1 cellular context compared by ENCODE assay signal in genomic region chr1:223678841-223679240, GRCh38.
TF ChIP-seq lines count a peak whose summit lies in the region.

No MANE protein-coding gene starts in this region.

TF ChIP-seq in K562, 482 proteins besides CTCF, POLR2A, EP300 and RAD21 (continued from another document and continues in another):
- TF ChIP-seq RBM25 (IDR thresholded peaks at IDR 0.05; ENCODE audit: low read depth, low read length, severe bottlenecking), result peak; percentile 44
- TF ChIP-seq MTA1 (IDR thresholded peaks at IDR 0.05; ENCODE audit: borderline replicate concordance), result no peak
- 0 out of 2 replicates have a peak, but pooled peaks have one; percentile 27 for TF ChIP-seq PYGO2 (tag; IDR thresholded peaks at IDR 0.05)
- TF ChIP-seq ARNT (IDR thresholded peaks at IDR 0.05), result no peak; a peak in 1 of 4 replicates
- TF ChIP-seq, protein P1, sequence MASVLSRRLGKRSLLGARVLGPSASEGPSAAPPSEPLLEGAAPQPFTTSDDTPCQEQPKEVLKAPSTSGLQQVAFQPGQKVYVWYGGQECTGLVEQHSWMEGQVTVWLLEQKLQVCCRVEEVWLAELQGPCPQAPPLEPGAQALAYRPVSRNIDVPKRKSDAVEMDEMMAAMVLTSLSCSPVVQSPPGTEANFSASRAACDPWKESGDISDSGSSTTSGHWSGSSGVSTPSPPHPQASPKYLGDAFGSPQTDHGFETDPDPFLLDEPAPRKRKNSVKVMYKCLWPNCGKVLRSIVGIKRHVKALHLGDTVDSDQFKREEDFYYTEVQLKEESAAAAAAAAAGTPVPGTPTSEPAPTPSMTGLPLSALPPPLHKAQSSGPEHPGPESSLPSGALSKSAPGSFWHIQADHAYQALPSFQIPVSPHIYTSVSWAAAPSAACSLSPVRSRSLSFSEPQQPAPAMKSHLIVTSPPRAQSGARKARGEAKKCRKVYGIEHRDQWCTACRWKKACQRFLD (CRISPR knock-in tag; IDR thresholded peaks at IDR 0.05), result peak; percentile 95
- TF ChIP-seq TARDBP (IDR thresholded peaks at IDR 0.05), result no peak
- TF ChIP-seq KHSRP (IDR thresholded peaks at IDR 0.05), result no peak
- TF ChIP-seq ZNF121 (CRISPR knock-in tag; conservative IDR thresholded peaks at IDR 0.05), result no peak
- TF ChIP-seq HNRNPLL (IDR thresholded peaks at IDR 0.05; ENCODE audit: low read depth, low read length, poor library complexity, severe bottlenecking), result no peak
- TF ChIP-seq DEAF1 (CRISPR knock-in tag; IDR thresholded peaks at IDR 0.05), result no peak
- TF ChIP-seq ZNF184 (CRISPR knock-in tag; IDR thresholded peaks at IDR 0.05), result no peak
- TF ChIP-seq, protein P2, sequence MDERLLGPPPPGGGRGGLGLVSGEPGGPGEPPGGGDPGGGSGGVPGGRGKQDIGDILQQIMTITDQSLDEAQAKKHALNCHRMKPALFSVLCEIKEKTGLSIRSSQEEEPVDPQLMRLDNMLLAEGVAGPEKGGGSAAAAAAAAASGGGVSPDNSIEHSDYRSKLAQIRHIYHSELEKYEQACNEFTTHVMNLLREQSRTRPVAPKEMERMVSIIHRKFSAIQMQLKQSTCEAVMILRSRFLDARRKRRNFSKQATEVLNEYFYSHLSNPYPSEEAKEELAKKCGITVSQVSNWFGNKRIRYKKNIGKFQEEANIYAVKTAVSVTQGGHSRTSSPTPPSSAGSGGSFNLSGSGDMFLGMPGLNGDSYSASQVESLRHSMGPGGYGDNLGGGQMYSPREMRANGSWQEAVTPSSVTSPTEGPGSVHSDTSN (CRISPR knock-in tag; IDR thresholded peaks at IDR 0.05; ENCODE audit: low read depth), result no peak
- TF ChIP-seq, protein P2 (tag; conservative IDR thresholded peaks at IDR 0.05; ENCODE audit: low read depth), result no peak
- peak; percentile 76 for TF ChIP-seq MTA2 (IDR thresholded peaks at IDR 0.05; ENCODE audit: low read depth)
- no peak for TF ChIP-seq FOS (IDR thresholded peaks at IDR 0.05; ENCODE audit: extremely low read depth, insufficient read length)
- TF ChIP-seq POLR2B (IDR thresholded peaks at IDR 0.05; ENCODE audit: low read depth, partially characterized antibody), result no peak
- peak; percentile 84 for TF ChIP-seq SMAD1 (IDR thresholded peaks at IDR 0.05; ENCODE audit: low read depth, low read length, partially characterized antibody)
- TF ChIP-seq ZNF280B (CRISPR knock-in tag; IDR thresholded peaks at IDR 0.05), result no peak
- 0 out of 2 replicates have a peak, but pooled peaks have one; percentile 44 for TF ChIP-seq ETS1 (conservative IDR thresholded peaks at IDR 0.05; ENCODE audit: control insufficient read depth, low read depth, low read length)
- TF ChIP-seq ZFX (CRISPR knock-in tag; IDR thresholded peaks at IDR 0.05), result 0 out of 2 replicates have a peak, but pooled peaks have one; percentile 15
- no peak for TF ChIP-seq ZNF77 (CRISPR knock-in tag; IDR thresholded peaks at IDR 0.05)
- TF ChIP-seq HNRNPUL1 (IDR thresholded peaks at IDR 0.05; ENCODE audit: low read length), result no peak
- TF ChIP-seq PURB (CRISPR knock-in tag; IDR thresholded peaks at IDR 0.05; ENCODE audit: low read depth), result no peak
- TF ChIP-seq STAT5A (IDR thresholded peaks at IDR 0.05; ENCODE audit: borderline replicate concordance, low read length), result peak; percentile 83
- TF ChIP-seq, protein P3, sequence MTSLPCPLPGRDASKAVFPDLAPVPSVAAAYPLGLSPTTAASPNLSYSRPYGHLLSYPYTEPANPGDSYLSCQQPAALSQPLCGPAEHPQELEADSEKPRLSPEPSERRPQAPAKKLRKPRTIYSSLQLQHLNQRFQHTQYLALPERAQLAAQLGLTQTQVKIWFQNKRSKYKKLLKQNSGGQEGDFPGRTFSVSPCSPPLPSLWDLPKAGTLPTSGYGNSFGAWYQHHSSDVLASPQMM (CRISPR knock-in tag; IDR thresholded peaks at IDR 0.05), result no peak
- 0 out of 2 replicates have a peak, but pooled peaks have one; percentile 61 for TF ChIP-seq ERF (CRISPR knock-in tag; IDR thresholded peaks at IDR 0.05)
- no peak for TF ChIP-seq ASH1L (IDR thresholded peaks at IDR 0.05; ENCODE audit: borderline replicate concordance, low read depth, partially characterized antibody)
- TF ChIP-seq, protein P4, sequence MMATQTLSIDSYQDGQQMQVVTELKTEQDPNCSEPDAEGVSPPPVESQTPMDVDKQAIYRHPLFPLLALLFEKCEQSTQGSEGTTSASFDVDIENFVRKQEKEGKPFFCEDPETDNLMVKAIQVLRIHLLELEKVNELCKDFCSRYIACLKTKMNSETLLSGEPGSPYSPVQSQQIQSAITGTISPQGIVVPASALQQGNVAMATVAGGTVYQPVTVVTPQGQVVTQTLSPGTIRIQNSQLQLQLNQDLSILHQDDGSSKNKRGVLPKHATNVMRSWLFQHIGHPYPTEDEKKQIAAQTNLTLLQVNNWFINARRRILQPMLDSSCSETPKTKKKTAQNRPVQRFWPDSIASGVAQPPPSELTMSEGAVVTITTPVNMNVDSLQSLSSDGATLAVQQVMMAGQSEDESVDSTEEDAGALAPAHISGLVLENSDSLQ (IDR thresholded peaks at IDR 0.05), result peak; percentile 40; the same call in 1 of the 2 replicates
- TF ChIP-seq TBL1XR1 (IDR thresholded peaks at IDR 0.05; ENCODE audit: low read length in 2 of 2), result peak in 1 of 2 experiments; percentile 83; a peak in 2 of 4 replicates
- TF ChIP-seq MLX (CRISPR knock-in tag; conservative IDR thresholded peaks at IDR 0.05), result no peak
- TF ChIP-seq, protein P5, sequence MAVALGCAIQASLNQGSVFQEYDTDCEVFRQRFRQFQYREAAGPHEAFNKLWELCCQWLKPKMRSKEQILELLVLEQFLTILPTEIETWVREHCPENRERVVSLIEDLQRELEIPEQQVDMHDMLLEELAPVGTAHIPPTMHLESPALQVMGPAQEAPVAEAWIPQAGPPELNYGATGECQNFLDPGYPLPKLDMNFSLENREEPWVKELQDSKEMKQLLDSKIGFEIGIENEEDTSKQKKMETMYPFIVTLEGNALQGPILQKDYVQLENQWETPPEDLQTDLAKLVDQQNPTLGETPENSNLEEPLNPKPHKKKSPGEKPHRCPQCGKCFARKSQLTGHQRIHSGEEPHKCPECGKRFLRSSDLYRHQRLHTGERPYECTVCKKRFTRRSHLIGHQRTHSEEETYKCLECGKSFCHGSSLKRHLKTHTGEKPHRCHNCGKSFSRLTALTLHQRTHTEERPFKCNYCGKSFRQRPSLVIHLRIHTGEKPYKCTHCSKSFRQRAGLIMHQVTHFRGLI (CRISPR knock-in tag; IDR thresholded peaks at IDR 0.05), result no peak
- no peak for TF ChIP-seq TAF1 (IDR thresholded peaks at IDR 0.05; ENCODE audit: control insufficient read depth, extremely low read depth, insufficient read depth, low read length, severe bottlenecking)
- no peak for TF ChIP-seq HMGXB4 (CRISPR knock-in tag; IDR thresholded peaks at IDR 0.05)
- no peak for TF ChIP-seq KLF6 (CRISPR knock-in tag; IDR thresholded peaks at IDR 0.05; ENCODE audit: borderline replicate concordance)
- TF ChIP-seq ZNF57 (CRISPR knock-in tag; IDR thresholded peaks at IDR 0.05), result no peak
- peak in 1 of 2 experiments; percentile 96; a peak in 2 of 4 replicates for TF ChIP-seq HDAC1 (IDR thresholded peaks at IDR 0.05)
- TF ChIP-seq, protein P6, sequence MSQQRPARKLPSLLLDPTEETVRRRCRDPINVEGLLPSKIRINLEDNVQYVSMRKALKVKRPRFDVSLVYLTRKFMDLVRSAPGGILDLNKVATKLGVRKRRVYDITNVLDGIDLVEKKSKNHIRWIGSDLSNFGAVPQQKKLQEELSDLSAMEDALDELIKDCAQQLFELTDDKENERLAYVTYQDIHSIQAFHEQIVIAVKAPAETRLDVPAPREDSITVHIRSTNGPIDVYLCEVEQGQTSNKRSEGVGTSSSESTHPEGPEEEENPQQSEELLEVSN (IDR thresholded peaks at IDR 0.05; ENCODE audit: borderline replicate concordance in 1 of 2, extremely low read depth in 1 of 2, insufficient read depth in 1 of 2, insufficient read length in 1 of 2, low read depth in 1 of 2, low read length in 1 of 2, poor library complexity in 1 of 2, severe bottlenecking in 1 of 2), result peak in 1 of 2 experiments; percentile 51
- peak; percentile 80 for TF ChIP-seq CTBP1 (IDR thresholded peaks at IDR 0.05; ENCODE audit: borderline replicate concordance)
- no peak for TF ChIP-seq MTF1 (CRISPR knock-in tag; IDR thresholded peaks at IDR 0.05; ENCODE audit: borderline replicate concordance)
- TF ChIP-seq, protein P7, sequence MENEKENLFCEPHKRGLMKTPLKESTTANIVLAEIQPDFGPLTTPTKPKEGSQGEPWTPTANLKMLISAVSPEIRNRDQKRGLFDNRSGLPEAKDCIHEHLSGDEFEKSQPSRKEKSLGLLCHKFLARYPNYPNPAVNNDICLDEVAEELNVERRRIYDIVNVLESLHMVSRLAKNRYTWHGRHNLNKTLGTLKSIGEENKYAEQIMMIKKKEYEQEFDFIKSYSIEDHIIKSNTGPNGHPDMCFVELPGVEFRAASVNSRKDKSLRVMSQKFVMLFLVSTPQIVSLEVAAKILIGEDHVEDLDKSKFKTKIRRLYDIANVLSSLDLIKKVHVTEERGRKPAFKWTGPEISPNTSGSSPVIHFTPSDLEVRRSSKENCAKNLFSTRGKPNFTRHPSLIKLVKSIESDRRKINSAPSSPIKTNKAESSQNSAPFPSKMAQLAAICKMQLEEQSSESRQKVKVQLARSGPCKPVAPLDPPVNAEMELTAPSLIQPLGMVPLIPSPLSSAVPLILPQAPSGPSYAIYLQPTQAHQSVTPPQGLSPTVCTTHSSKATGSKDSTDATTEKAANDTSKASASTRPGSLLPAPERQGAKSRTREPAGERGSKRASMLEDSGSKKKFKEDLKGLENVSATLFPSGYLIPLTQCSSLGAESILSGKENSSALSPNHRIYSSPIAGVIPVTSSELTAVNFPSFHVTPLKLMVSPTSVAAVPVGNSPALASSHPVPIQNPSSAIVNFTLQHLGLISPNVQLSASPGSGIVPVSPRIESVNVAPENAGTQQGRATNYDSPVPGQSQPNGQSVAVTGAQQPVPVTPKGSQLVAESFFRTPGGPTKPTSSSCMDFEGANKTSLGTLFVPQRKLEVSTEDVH (IDR thresholded peaks at IDR 0.05; ENCODE audit: low read depth, partially characterized antibody), result peak; percentile 34
- TF ChIP-seq ZNF282 (CRISPR knock-in tag; IDR thresholded peaks at IDR 0.05), result no peak
- TF ChIP-seq ZNF174 (CRISPR knock-in tag; IDR thresholded peaks at IDR 0.05), result no peak
- TF ChIP-seq SRF (CRISPR knock-in tag; IDR thresholded peaks at IDR 0.05), result no peak
- TF ChIP-seq RNF2 (IDR thresholded peaks at IDR 0.05), result 0 out of 2 replicates have a peak, but pooled peaks have one; percentile 59
- no peak for TF ChIP-seq GATAD2B (IDR thresholded peaks at IDR 0.05; ENCODE audit: borderline replicate concordance)
- peak; percentile 97 for TF ChIP-seq CBFA2T3 (IDR thresholded peaks at IDR 0.05)
